Comparison of ENCODE assay signal across 26 cellular contexts in the genomic region with DNA sequence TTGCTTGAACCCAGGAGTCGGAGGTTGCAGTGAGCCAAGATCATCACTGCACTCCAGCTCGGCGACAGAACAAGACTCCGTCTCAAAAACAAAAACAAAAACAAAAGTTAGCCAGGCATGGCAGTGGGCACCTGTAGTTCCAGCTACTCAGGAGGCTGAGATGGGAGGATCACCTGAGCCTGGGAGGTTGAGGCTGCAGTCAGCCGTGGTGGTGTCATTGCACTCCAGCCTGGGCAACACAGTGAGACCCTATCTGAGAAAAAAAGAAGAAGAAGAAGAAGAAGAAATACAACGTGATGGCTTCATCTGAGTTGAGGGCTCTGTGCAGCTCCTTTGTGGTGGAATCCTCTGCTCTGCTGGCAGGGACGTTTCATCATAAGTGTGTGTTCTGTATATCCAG. TPM values are rescaled to one million over a fixed set of nuclear protein-coding genes. Genes with fewer than 3 reads are reported as not detected.
DNase-seq lines count a peak whose midpoint lies in the region; ATAC-seq and TF ChIP-seq lines count a peak whose summit lies in the region.
"Had no signal": no experiment of that assay in that cellular context is flagged by ENCODE, and none has a peak within 500 bp of the region (broad histone marks: within the 10 kb centered on the region; RNA-seq: fewer than 3 reads in every experiment).

No MANE protein-coding gene starts in this region.

- DNase-seq in heart right ventricle: no peak
- no peak for DNase-seq in cardiac septum (ENCODE audit: low spot score)
- DNase-seq in esophagus muscularis mucosa (ENCODE audit: extremely low spot score): no peak
- no peak for DNase-seq in gastrocnemius medialis
- no peak for DNase-seq in activated CD4-positive, alpha-beta T cell treated with anti-CD3 and anti-CD28 coated beads, Interleukin-2, amount 50 U/mL, for 1 hour
- DNase-seq in activated CD4-positive, alpha-beta T cell treated with anti-CD3 and anti-CD28 coated beads for 48 hours: no peak
- DNase-seq: 8988T, ACHN, BE2C, Calu3, DMS79 treated with DMSO at 0.1 percent for 48 hours, GF-D8, Kasumi-1, NCI-H1092 treated with DMSO at 0.1 percent for 48 hours, NCI-H1436, NCI-H187, NCI-H2081 treated with DMSO at 0.1 percent for 48 hours, NCI-H2171, NCI-H226, NCI-H510A, NCI-H69, SK-N-SH had no signal

- in situ Hi-C loops in gastrocnemius medialis (cut with MboI; ENCODE audit: low sequenced_read_pairs in 4 of 4): no loop called here

- H3K4me1 ChIP-seq in heart right ventricle: peaks cover 3 to 60% (median 49%) of the 10 kb centered on the region in 9 donors
- peaks cover 24 to 30% (median 28%) of the 10 kb centered on the region in 4 donors for H3K4me1 ChIP-seq in esophagus muscularis mucosa
- H3K4me1 ChIP-seq in gastrocnemius medialis: peaks cover 0 to 15% of the 10 kb centered on the region in 2 donors
- H3K4me1 ChIP-seq: BE2C, Peyer's patch had no signal

- 89 to 92% methylated on average over 7 of the region's 7 CpGs for WGBS in heart right ventricle, 2 donors
- WGBS in esophagus muscularis mucosa: 92% methylated on average over 7 of the region's 7 CpGs

- no peak for TF ChIP-seq EP300 in esophagus muscularis mucosa (IDR thresholded peaks at IDR 0.05)

- intact Hi-C loops in heart right ventricle (cut with DNase I) (loop anchor here in 1 of 10 donors (2.0 kb wide), 1 partner anchor 17 kb away; no protein-coding TSS in a partner anchor), cardiac septum (cut with DNase I) (no loop called here), esophagus muscularis mucosa (cut with DNase I) (no loop called here), gastrocnemius medialis (cut with DNase I; ENCODE audit: low total_unique reads) (no loop called here)

- no peak for TF ChIP-seq CTCF in heart right ventricle (IDR thresholded peaks at IDR 0.05)
- TF ChIP-seq CTCF in esophagus muscularis mucosa (IDR thresholded peaks at IDR 0.05): no peak
- no peak for TF ChIP-seq CTCF in gastrocnemius medialis (IDR thresholded peaks at IDR 0.05 in 4 of 5, conservative IDR thresholded peaks at IDR 0.05 in 1 of 5)

- no peak for ATAC-seq in heart right ventricle
- ATAC-seq in gastrocnemius medialis: no peak

- H3K4me3 ChIP-seq in heart right ventricle (no peak overlapping the region), esophagus muscularis mucosa (no peak overlapping the region), gastrocnemius medialis (no peak overlapping the region)
- H3K4me3 ChIP-seq: Peyer's patch had no signal

- H3K36me3 ChIP-seq in heart right ventricle: no peaks in the 10 kb centered on the region
- no peaks in the 10 kb centered on the region for H3K36me3 ChIP-seq in esophagus muscularis mucosa
- no peaks in the 10 kb centered on the region for H3K36me3 ChIP-seq in gastrocnemius medialis
- H3K36me3 ChIP-seq: BE2C, Peyer's patch had no signal

- no peak for TF ChIP-seq POLR2A in esophagus muscularis mucosa (IDR thresholded peaks at IDR 0.05; ENCODE audit: low read depth)
- no peak for TF ChIP-seq POLR2A in gastrocnemius medialis (IDR thresholded peaks at IDR 0.05)

- H3K9me3 ChIP-seq in heart right ventricle (no peaks in the 10 kb centered on the region), esophagus muscularis mucosa (no peaks in the 10 kb centered on the region), gastrocnemius medialis (no peaks in the 10 kb centered on the region)
- H3K9me3 ChIP-seq: BE2C, Peyer's patch, SK-N-SH had no signal

- H3K27ac ChIP-seq in heart right ventricle (peak overlapping the region; percentile 64 to 88 (median 83)), esophagus muscularis mucosa (replicated peaks in 1 of 4) (peak overlapping the region; percentile 52 to 78 (median 70)), gastrocnemius medialis (peak overlapping the region; percentile 70 to 78 (median 76))
- H3K27ac ChIP-seq: Peyer's patch had no signal

- H3K27me3 ChIP-seq in heart right ventricle (no peaks in the 10 kb centered on the region), esophagus muscularis mucosa (no peaks in the 10 kb centered on the region), gastrocnemius medialis (no peaks in the 10 kb centered on the region)
- H3K27me3 ChIP-seq: BE2C, Peyer's patch had no signal

RNA-seq across cellular contexts. Expression of a gene that starts 10.0 kb away (rescaled TPM):
- total RNA-seq in heart right ventricle: 10 to 100 TPM; 12.5 to 49.9 (median 39.9) TPM
- 10 to 100 TPM; 45.7 to 48.5 TPM for polyA plus RNA-seq in heart right ventricle
- 41.5 TPM for total RNA-seq in cardiac septum
- 1 to 10 TPM; 2.8 to 6.0 (median 3.6) TPM for total RNA-seq in esophagus muscularis mucosa
- total RNA-seq in gastrocnemius medialis: 1,000 to 10,000 TPM; 1,260 to 3,441 (median 1,835) TPM
- total RNA-seq: Calu3, HT-29, M059J had no signal
- polyA plus RNA-seq: SK-N-SH had no signal

RNA-seq across cellular contexts. Expression of a gene that starts 17.8 kb away (rescaled TPM):
- total RNA-seq in heart right ventricle (1 to 10 TPM; 2.3 to 4.9 (median 3.5) TPM), cardiac septum (0.75 TPM), esophagus muscularis mucosa (not detected), gastrocnemius medialis (1 to 10 TPM in 2 of 4 donors, under 1 TPM in 2; 0.16 to 2.3 (median 1.0) TPM)
- 1 to 10 TPM in 1 of 2 donors, under 1 TPM in 1; 0.09 to 6.5 TPM for polyA plus RNA-seq in heart right ventricle
- total RNA-seq: Calu3, HT-29, M059J, OCI-LY7, Peyer's patch had no signal
- polyA plus RNA-seq: SK-N-SH had no signal

RNA-seq across cellular contexts. Expression of a gene that starts 37.6 kb away (rescaled TPM):
- total RNA-seq in heart right ventricle (10 to 100 TPM; 45.9 to 95.8 (median 74.2) TPM), cardiac septum (85.0 TPM), esophagus muscularis mucosa (100 to 1,000 TPM in 1 of 4 donors, 10 to 100 TPM in 3; 82.0 to 153 (median 92.4) TPM), gastrocnemius medialis (100 to 1,000 TPM; 128 to 243 (median 187) TPM)
- 100 to 1,000 TPM; 225 to 356 TPM for polyA plus RNA-seq in heart right ventricle

RNA-seq across cellular contexts. Expression of a gene that starts 56.6 kb away (rescaled TPM):
- total RNA-seq in heart right ventricle: 10 to 100 TPM; 16.0 to 57.2 (median 20.8) TPM
- polyA plus RNA-seq in heart right ventricle: 10 to 100 TPM; 21.3 to 21.5 TPM
- total RNA-seq in cardiac septum: 35.1 TPM
- total RNA-seq in esophagus muscularis mucosa: 10 to 100 TPM; 10.3 to 36.5 (median 35.4) TPM
- 10 to 100 TPM in 1 of 4 donors, 1 to 10 TPM in 3; 3.0 to 13.5 (median 5.5) TPM for total RNA-seq in gastrocnemius medialis
- total RNA-seq: Calu3 had no signal

Comparison
In these comparisons a context has a peak if more than half of its experiments do, and no peak if none do; other contexts are left out.
1. RNA of a gene that starts 10.0 kb away (total RNA-seq): 1,260 to 3,441 TPM in gastrocnemius medialis; 12.5 to 49.9 TPM in heart right ventricle, 41.5 TPM in cardiac septum (single experiment) and 2.8 to 6.0 TPM in esophagus muscularis mucosa; every median in the first group is over 10 times any median in the second.
2. Peak in every context shown above with its lines, with median percentiles within 50 percentile points of each other: H3K27ac ChIP-seq.